1 cellular context compared by ENCODE assay signal in genomic region chr19:49243129-49243528, GRCh38.
TF ChIP-seq lines count a peak whose summit lies in the region.

No MANE protein-coding gene starts in this region.

TF ChIP-seq in WTC11, 78 proteins besides CTCF, POLR2A, EP300 and RAD21 (continued from another document):
- no peak for TF ChIP-seq ZNF219 (CRISPR knock-in tag; IDR thresholded peaks at IDR 0.05; ENCODE audit: borderline replicate concordance)
